In the genomic region with DNA sequence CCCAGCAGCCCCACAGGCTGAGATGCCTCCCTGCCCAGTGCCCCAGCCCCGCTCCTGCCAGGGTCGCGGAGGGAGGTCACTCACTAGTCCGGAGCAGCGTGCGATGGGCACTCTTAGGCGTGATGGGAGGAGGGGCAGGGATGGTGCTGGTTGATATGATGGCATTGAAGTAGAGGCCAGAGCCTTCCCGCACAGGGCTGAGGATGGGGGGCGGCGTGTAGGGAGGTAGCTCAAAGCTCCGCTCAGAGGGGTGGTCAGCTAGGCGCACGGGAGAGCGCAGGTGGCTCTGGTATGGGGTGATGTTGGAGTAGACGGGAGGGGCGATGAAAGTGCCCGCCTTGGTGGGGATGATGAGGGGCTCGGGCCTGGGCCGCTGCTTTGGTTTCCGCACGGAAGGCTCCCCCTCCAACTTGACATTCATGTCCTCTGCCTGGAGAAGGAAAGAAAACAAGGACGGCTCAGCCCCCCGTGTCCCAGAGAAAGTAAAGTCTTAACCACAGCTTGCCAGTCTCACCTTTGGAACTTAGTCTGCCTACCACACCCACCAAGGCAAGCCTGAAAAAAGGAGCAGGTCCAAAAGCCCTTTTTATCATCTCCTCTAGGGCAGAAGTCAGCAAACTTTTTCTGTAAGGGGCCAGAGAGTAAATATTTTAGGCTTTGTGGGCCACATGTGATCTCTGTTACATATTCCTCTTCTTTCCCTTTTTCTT, we compare ENCODE assay signal across 12 cellular contexts. TPM values are rescaled to one million over a fixed set of nuclear protein-coding genes. Genes with fewer than 3 reads are reported as not detected.
DNase-seq lines count a peak whose midpoint lies in the region; ATAC-seq and TF ChIP-seq lines count a peak whose summit lies in the region.
"Had no signal": no experiment of that assay in that cellular context is flagged by ENCODE, and none has a peak within 500 bp of the region (broad histone marks: within the 10 kb centered on the region; RNA-seq: fewer than 3 reads in every experiment).

No MANE protein-coding gene starts in this region.

- H3K9me3 Mint-ChIP-seq in activated T-cell treated with anti-CD3 and anti-CD28 coated beads, Interleukin-2, amount 50 U/mL, for 72 hours: no peaks in the 10 kb centered on the region
- no peaks in the 10 kb centered on the region for H3K9me3 Mint-ChIP-seq in activated naive CD8-positive, alpha-beta T cell treated with anti-CD3 and anti-CD28 coated beads, Interleukin-2, amount 50 U/mL, for 24 hours

- H3K4me3 Mint-ChIP-seq in activated T-cell treated with anti-CD3 and anti-CD28 coated beads, Interleukin-2, amount 50 U/mL, for 72 hours: no peak overlapping the region
- no peak overlapping the region for H3K4me3 Mint-ChIP-seq in activated naive CD8-positive, alpha-beta T cell treated with anti-CD3 and anti-CD28 coated beads, Interleukin-2, amount 50 U/mL, for 24 hours

- no peaks in the 10 kb centered on the region for H3K9me3 ChIP-seq in muscle layer of duodenum (ENCODE audit: control insufficient read depth in 1 of 2, low read length in 2 of 2)
- no peaks in the 10 kb centered on the region for H3K9me3 ChIP-seq in tibial artery

- H3K4me1 ChIP-seq in muscle layer of duodenum (ENCODE audit: control insufficient read depth in 1 of 2, insufficient read depth in 2 of 2, low read length in 2 of 2) (peaks cover 26 to 58% of the 10 kb centered on the region in 2 donors), tibial artery (peaks cover 0 to 44% (median 29%) of the 10 kb centered on the region in 4 donors)

- H3K27me3 ChIP-seq in muscle layer of duodenum (ENCODE audit: low read depth, low read length): no peaks in the 10 kb centered on the region
- H3K27me3 ChIP-seq in tibial artery: no peaks in the 10 kb centered on the region
- H3K27me3 ChIP-seq: brain microvascular endothelial cell had no signal

- H3K4me1 Mint-ChIP-seq in activated T-cell treated with anti-CD3 and anti-CD28 coated beads, Interleukin-2, amount 50 U/mL, for 72 hours (ENCODE audit: low read depth): peaks cover 28% of the 10 kb centered on the region
- H3K4me1 Mint-ChIP-seq in activated naive CD8-positive, alpha-beta T cell treated with anti-CD3 and anti-CD28 coated beads, Interleukin-2, amount 50 U/mL, for 24 hours: peaks cover 28% of the 10 kb centered on the region

- H3K36me3 Mint-ChIP-seq in activated T-cell treated with anti-CD3 and anti-CD28 coated beads, Interleukin-2, amount 50 U/mL, for 72 hours (ENCODE audit: insufficient read depth in 2 of 2): peaks cover 9 to 31% of the 10 kb centered on the region in 2 donors
- peaks cover 62% of the 10 kb centered on the region for H3K36me3 Mint-ChIP-seq in activated naive CD8-positive, alpha-beta T cell treated with anti-CD3 and anti-CD28 coated beads, Interleukin-2, amount 50 U/mL, for 24 hours (ENCODE audit: low read depth)

- no peak for TF ChIP-seq CTCF in tibial artery (IDR thresholded peaks at IDR 0.05)

- ATAC-seq in activated T-cell treated with anti-CD3 and anti-CD28 coated beads, Interleukin-2, amount 50 U/mL, for 72 hours (replicated peaks in 1 of 2): no peak
- no peak for ATAC-seq in activated naive CD8-positive, alpha-beta T cell treated with anti-CD3 and anti-CD28 coated beads, Interleukin-2, amount 50 U/mL, for 24 hours
- no peak for ATAC-seq in HG03196 (IDR thresholded peaks at IDR 0.05; ENCODE audit: unreplicated experiment)
- no peak for ATAC-seq in GM21526 (IDR thresholded peaks at IDR 0.05; ENCODE audit: low FRiP score, unreplicated experiment)

- H3K27me3 Mint-ChIP-seq in activated T-cell treated with anti-CD3 and anti-CD28 coated beads, Interleukin-2, amount 50 U/mL, for 72 hours (ENCODE audit: low read depth): no peaks in the 10 kb centered on the region
- H3K27me3 Mint-ChIP-seq in activated naive CD8-positive, alpha-beta T cell treated with anti-CD3 and anti-CD28 coated beads, Interleukin-2, amount 50 U/mL, for 24 hours: no peaks in the 10 kb centered on the region

- H3K4me3 ChIP-seq in muscle layer of duodenum (ENCODE audit: low read depth in 1 of 2, low read length in 2 of 2) (no peak overlapping the region), tibial artery (no peak overlapping the region)
- H3K4me3 ChIP-seq: lung had no signal

- DNase-seq in activated T-cell treated with anti-CD3 and anti-CD28 coated beads, Interleukin-2, amount 50 U/mL, for 72 hours: no peak
- no peak for DNase-seq in activated T-cell treated with anti-CD3 and anti-CD28 coated beads for 4 hours
- DNase-seq in activated naive CD8-positive, alpha-beta T cell treated with anti-CD3 and anti-CD28 coated beads, Interleukin-2, amount 50 U/mL, for 24 hours: no peak
- DNase-seq in tibial artery: peak in 1 of 2 donors; percentile 66
- DNase-seq in NCI-H2081 (lab: John Stamatoyannopoulos, UW): no peak
- DNase-seq: brain microvascular endothelial cell; NCI-H1048; stimulated activated CD4-positive, alpha-beta T cell treated with anti-CD3 and anti-CD28 coated beads, Interleukin-15, amount 100 ng/mL, for 24 hours had no signal

- intact Hi-C loops in tibial artery (cut with DNase I; ENCODE audit: low total_unique reads): no loop called here

- peaks cover 49 to 53% of the 10 kb centered on the region in 2 donors for H3K36me3 ChIP-seq in muscle layer of duodenum (ENCODE audit: control insufficient read depth in 1 of 2, insufficient read depth in 2 of 2, low read length in 2 of 2)
- H3K36me3 ChIP-seq in tibial artery: peaks cover 34 to 80% (median 60%) of the 10 kb centered on the region in 3 donors

- H3K27ac ChIP-seq in muscle layer of duodenum (ENCODE audit: low read length) (peak overlapping the region; percentile 73), tibial artery (peak overlapping the region; percentile 20 to 84)
- H3K27ac ChIP-seq: brain microvascular endothelial cell had no signal

- H3K27ac Mint-ChIP-seq in activated T-cell treated with anti-CD3 and anti-CD28 coated beads, Interleukin-2, amount 50 U/mL, for 72 hours: peak overlapping the region; percentile 95
- peak overlapping the region; percentile 84 for H3K27ac Mint-ChIP-seq in activated naive CD8-positive, alpha-beta T cell treated with anti-CD3 and anti-CD28 coated beads, Interleukin-2, amount 50 U/mL, for 24 hours

RNA-seq across cellular contexts. Expression of a gene that starts 15.5 kb away (rescaled TPM):
- total RNA-seq in activated T-cell treated with anti-CD3 and anti-CD28 coated beads, Interleukin-2, amount 50 U/mL, for 72 hours: 10 to 100 TPM; 38.1 to 47.5 TPM
